Comparison of ENCODE assay signal across 20 cellular contexts in genomic region chr3:64072111-64072510, GRCh38. TPM values are rescaled to one million over a fixed set of nuclear protein-coding genes. Genes with fewer than 3 reads are reported as not detected.
DNase-seq lines count a peak whose midpoint lies in the region; ATAC-seq, FAIRE-seq and TF ChIP-seq lines count a peak whose summit lies in the region.
"Had no signal": no experiment of that assay in that cellular context is flagged by ENCODE, and none has a peak within 500 bp of the region (broad histone marks: within the 10 kb centered on the region; RNA-seq: fewer than 3 reads in every experiment).

No MANE protein-coding gene starts in this region.

- H3K4me3 ChIP-seq in A549 (no peak overlapping the region), H1 (ENCODE audit: extremely low read depth in 1 of 4, insufficient read depth in 2 of 4, low read depth in 3 of 4, low read length in 4 of 4) (no peak overlapping the region), A673 (ENCODE audit: low read depth, low read length, poor library complexity, severe bottlenecking) (no peak overlapping the region)

- CTCF ChIA-PET in A549 (lab: Yijun Ruan, JAX) (no interaction called here), H1 (lab: Charles Lee; ENCODE audit: partially characterized antibody) (no interaction called here), A673 (lab: Charles Lee) (no interaction called here), GM10248 (lab: Yijun Ruan, JAX) (no interaction called here)

- no peak overlapping the region for H2BK5ac ChIP-seq in H1 (ENCODE audit: low read depth, low read length)

- H3K36me3 ChIP-seq in H1 (ENCODE audit: control insufficient read depth in 2 of 4, insufficient read depth in 4 of 4, low read length in 3 of 4) (no peaks in the 10 kb centered on the region), A673 (ENCODE audit: insufficient read depth, low read length, poor library complexity, severe bottlenecking) (no peaks in the 10 kb centered on the region)

- no peak for ATAC-seq in A549
- ATAC-seq: CD8-positive, alpha-beta T cell had no signal

- H3K9me3 ChIP-seq in A549 (no peaks in the 10 kb centered on the region), H1 (ENCODE audit: insufficient read depth in 2 of 2, low read depth in 1 of 2, low read length in 1 of 2) (no peaks in the 10 kb centered on the region), A673 (ENCODE audit: low read depth, low read length, poor library complexity, severe bottlenecking) (no peaks in the 10 kb centered on the region)
- H3K9me3 ChIP-seq: SK-N-SH had no signal

- no peaks in the 10 kb centered on the region for H3K27me3 Mint-ChIP-seq in neural crest cell (ENCODE audit: low read depth)

- H3K79me2 ChIP-seq in H1 (ENCODE audit: control insufficient read depth in 1 of 2, insufficient read depth in 2 of 2, low read length in 2 of 2): no peaks in the 10 kb centered on the region

- H2BK12ac ChIP-seq in H1 (ENCODE audit: low read depth, low read length): no peak overlapping the region

- peak overlapping the region; percentile 10 for H3K27ac Mint-ChIP-seq in neural crest cell (ENCODE audit: unreplicated experiment)
- H3K27ac Mint-ChIP-seq: CD8-positive, alpha-beta T cell had no signal

- BruUV-seq in A673 (replicated peaks; lab: Mats Ljungman, UMichigan): no TSS peak

- no peak overlapping the region for H3K14ac ChIP-seq in H1 (ENCODE audit: insufficient read length)

- H2BK20ac ChIP-seq in H1 (ENCODE audit: low read length): no peak overlapping the region

- no peak overlapping the region for H4K5ac ChIP-seq in H1 (ENCODE audit: insufficient read length, low read depth, low read length)

- H2BK15ac ChIP-seq in H1 (ENCODE audit: low read length): peak overlapping the region; percentile 77; the same call in 1 of the 2 replicates

- no peak for FAIRE-seq in A549 (lab: Jason Lieb, UNC)
- peak; percentile 28 for FAIRE-seq in H1 (lab: Jason Lieb, UNC)
- FAIRE-seq: GM19239 had no signal

- H3K4ac ChIP-seq in H1 (replicated peaks; ENCODE audit: insufficient read length, low read depth, low read length): no peak overlapping the region

- WGBS in A549 (ENCODE audit: missing lambda C conversion rate): 94% methylated on average over 2 of the region's 2 CpGs
- WGBS in H1 (ENCODE audit: extremely low coverage in 1 of 2, insufficient coverage in 1 of 2, insufficient read length in 1 of 2, insufficient replicate concordance in 2 of 2, low coverage in 1 of 2, low lambda C conversion rate in 2 of 2, missing lambda C conversion rate in 1 of 2), 2 experiments: 100% methylated on average over 2 of the region's 2 CpGs; no CpG with 5 or more reads in 1 of the 2 experiments

- H3K18ac ChIP-seq in H1 (ENCODE audit: extremely low read depth, low read length): no peak overlapping the region

- no peak overlapping the region for H3K4me3 Mint-ChIP-seq in neural crest cell
- H3K4me3 Mint-ChIP-seq: CD8-positive, alpha-beta T cell had no signal

- H4K91ac ChIP-seq in H1 (replicated peaks; ENCODE audit: insufficient read length, low read length): no peak overlapping the region

- POLR2A ChIA-PET in A549 (lab: Yijun Ruan, JAX): no interaction called here
- POLR2A ChIA-PET in H1 (lab: Charles Lee; ENCODE audit: partially characterized antibody): no interaction called here
- POLR2A ChIA-PET in A673 (lab: Charles Lee; ENCODE audit: low non-redundant PET): no interaction called here
- POLR2A ChIA-PET in GM10248 (lab: Yijun Ruan, JAX): no interaction called here

- H3K23ac ChIP-seq in H1 (ENCODE audit: insufficient read length): no peak overlapping the region

- no peaks in the 10 kb centered on the region for H3K79me1 ChIP-seq in H1 (ENCODE audit: low read depth, low read length)

- peaks cover 3% of the 10 kb centered on the region for H3K36me3 Mint-ChIP-seq in neural crest cell (ENCODE audit: low read depth)
- H3K36me3 Mint-ChIP-seq: CD8-positive, alpha-beta T cell had no signal

- no peak overlapping the region for H3K9ac ChIP-seq in H1 (replicated peaks in 1 of 4; ENCODE audit: extremely low read depth in 1 of 4, low read depth in 3 of 4, low read length in 3 of 4)
- H3K9ac ChIP-seq: SK-N-SH had no signal

- peaks cover 27% of the 10 kb centered on the region for H3K4me1 ChIP-seq in A549
- H3K4me1 ChIP-seq in H1 (replicated peaks in 1 of 4; ENCODE audit: control insufficient read depth in 3 of 4, insufficient read depth in 4 of 4, low read length in 3 of 4): no peaks in the 10 kb centered on the region
- no peaks in the 10 kb centered on the region for H3K4me1 ChIP-seq in A673 (ENCODE audit: insufficient read depth, low read length, poor library complexity, severe bottlenecking)

- H2AFZ ChIP-seq in H1 (ENCODE audit: low read length): no peak overlapping the region

- H3K4me1 Mint-ChIP-seq in neural crest cell: peaks cover 16% of the 10 kb centered on the region

- no peak for TF ChIP-seq RAD21 in A549 (conservative IDR thresholded peaks at IDR 0.05 in 1 of 2, IDR thresholded peaks at IDR 0.05 in 1 of 2)
- no peak for TF ChIP-seq RAD21 in H1 (IDR thresholded peaks at IDR 0.05 in 1 of 2, conservative IDR thresholded peaks at IDR 0.05 in 1 of 2; ENCODE audit: low read depth in 2 of 2, low read length in 2 of 2)

- peak overlapping the region; percentile 25; the same call in 1 of the 2 replicates for H2AK5ac ChIP-seq in H1 (ENCODE audit: low read depth, low read length)

- no peak for TF ChIP-seq EP300 in A549 (IDR thresholded peaks at IDR 0.05)
- TF ChIP-seq EP300 in H1 (IDR thresholded peaks at IDR 0.05; ENCODE audit: borderline replicate concordance in 1 of 2, low read depth in 2 of 2, low read length in 2 of 2): no peak

- H4K8ac ChIP-seq in H1 (ENCODE audit: extremely low read depth, insufficient read depth, low read length): no peak overlapping the region

- no peak overlapping the region for H2BK120ac ChIP-seq in H1 (replicated peaks; ENCODE audit: low read depth, low read length)

- H3K27ac ChIP-seq in A549: peak overlapping the region; percentile 27 to 80; a peak in 5 of 6 replicates
- H3K27ac ChIP-seq in H1 (ENCODE audit: low read depth, low read length): no peak overlapping the region
- H3K27ac ChIP-seq in A673 (ENCODE audit: low read depth, low read length, poor library complexity, severe bottlenecking): no peak overlapping the region

- no peaks in the 10 kb centered on the region for H3K27me3 ChIP-seq in H1 (replicated peaks in 1 of 4; ENCODE audit: control insufficient read depth in 3 of 4, extremely low read depth in 1 of 4, insufficient read depth in 3 of 4, low read length in 3 of 4)
- H3K27me3 ChIP-seq in A673 (replicated peaks; ENCODE audit: insufficient read depth, low read depth, low read length, poor library complexity): no peaks in the 10 kb centered on the region

- TF ChIP-seq CTCF in A549 (IDR thresholded peaks at IDR 0.05): no peak
- TF ChIP-seq CTCF in H1 (IDR thresholded peaks at IDR 0.05; ENCODE audit: control extremely low read depth in 1 of 3, insufficient read depth in 1 of 3, low read depth in 1 of 3, low read length in 3 of 3): no peak
- no peak for TF ChIP-seq CTCF in neural crest cell (conservative IDR thresholded peaks at IDR 0.05)
- TF ChIP-seq CTCF in A673 (conservative IDR thresholded peaks at IDR 0.05; ENCODE audit: low read depth, low read length): no peak
- no peak for TF ChIP-seq CTCF in GM10248 (IDR thresholded peaks at IDR 0.05; ENCODE audit: control extremely low read depth, extremely low read depth, low read depth, missing control alignments)

- H3K9me3 Mint-ChIP-seq in neural crest cell: peaks cover 7% of the 10 kb centered on the region
- H3K9me3 Mint-ChIP-seq: CD8-positive, alpha-beta T cell had no signal

- no peaks in the 10 kb centered on the region for H4K20me1 ChIP-seq in H1 (replicated peaks in 1 of 2; ENCODE audit: control insufficient read depth in 1 of 2, insufficient read depth in 2 of 2, low read length in 2 of 2)

- DNase-seq in A549 (ENCODE audit: low read depth in 1 of 2, low spot score in 1 of 2): no peak
- DNase-seq in Ammon's horn (ENCODE audit: low spot score): peak; percentile 46
- DNase-seq in H1 (ENCODE audit: low read depth in 1 of 2, low spot score in 2 of 2): no peak
- DNase-seq in neural crest cell (ENCODE audit: low read depth, low spot score): no peak
- no peak for DNase-seq in A673 (ENCODE audit: low spot score)
- DNase-seq in DMS53 treated with DMSO at 0.1 percent for 48 hours (lab: John Stamatoyannopoulos, UW; ENCODE audit: unreplicated experiment): no peak
- no peak for DNase-seq in GM10248 (ENCODE audit: extremely low spot score)
- DNase-seq in NOMO-1 treated with DMSO at 0.1 percent for 48 hours (lab: John Stamatoyannopoulos, UW; ENCODE audit: unreplicated experiment): no peak
- DNase-seq: CD8-positive, alpha-beta T cell; GDM1; KG1; NCI-H1092 treated with DMSO at 0.1 percent for 48 hours; NCI-H1436 treated with DMSO at 0.1 percent for 48 hours; NCI-H1930; NCI-H446; NCI-H526; OCI-M1; SHP77; SK-N-SH had no signal

- no peak for TF ChIP-seq POLR2A in A549 (IDR thresholded peaks at IDR 0.05; ENCODE audit: low read length)
- no peak for TF ChIP-seq POLR2A in H1 (IDR thresholded peaks at IDR 0.05; ENCODE audit: control extremely low read depth in 1 of 2, low read depth in 2 of 2, low read length in 2 of 2)

- H3K4me2 ChIP-seq in A549: no peak overlapping the region
- H3K4me2 ChIP-seq in H1 (ENCODE audit: insufficient read depth in 1 of 2, low read depth in 2 of 2, low read length in 2 of 2): no peak overlapping the region
- H3K4me2 ChIP-seq: SK-N-SH had no signal

- H3K56ac ChIP-seq in H1 (replicated peaks; ENCODE audit: insufficient read length, low read depth, low read length): no peak overlapping the region

- H3K23me2 ChIP-seq in H1 (ENCODE audit: low read depth, low read length): no peaks in the 10 kb centered on the region; the same call in 1 of the 2 replicates

- intact Hi-C loops in A673 (cut with micrococcal nuclease; ENCODE audit: unreplicated experiment): no loop called here

TF ChIP-seq in H1, 55 proteins besides CTCF, POLR2A, EP300 and RAD21 (continues in another document):
- TF ChIP-seq RXRA (IDR thresholded peaks at IDR 0.05; ENCODE audit: insufficient read depth, low read depth, low read length): no peak

RNA-seq across cellular contexts. Expression of gene PSMD6, which starts 48.8 kb away (rescaled TPM):
- polyA plus RNA-seq in A549 (2011; rRNA removed) (53.8 and 76.8 TPM in 2 replicates), A549 (2017; fragmentation: RNase III; extraction: RNeasy Plus Mini Kit Qiagen cat#74134 plus additional on column Dnase treatment) (117 to 121 TPM (median 120 TPM) in 3 replicates), H1 (2011; rRNA removed) (31.9 and 43.7 TPM in 2 replicates)
- polyA plus RNA-seq in A549 (2012; cell fraction: cytosol; rRNA removed): 70.4 and 74.2 TPM in 2 replicates
- 43.2 and 51.1 TPM in 2 replicates for polyA plus RNA-seq in A549 (2012; cell fraction: nucleus; rRNA removed)
- polyA minus RNA-seq in A549 (2011; rRNA and poly(A)+ RNA removed): 20.3 and 20.7 TPM in 2 replicates
- total RNA-seq in H1 (2021; fragmentation: NEBNext Ultra II Directional; extraction: Animal tissue kit (Norgen Biotek cat#: 25700)): 99.6 and 104 TPM in 2 replicates
- 64.1 TPM for polyA plus RNA-seq in H1 (2011; cell fraction: cytosol; rRNA removed)
- polyA plus RNA-seq in H1 (2011; cell fraction: nucleus; rRNA removed): 39.6 TPM
- polyA plus RNA-seq in H1 (2012, experiment 1 of 2): 91.1 to 107 TPM (median 94.8 TPM) in 4 replicates
- 14.2 TPM for polyA plus RNA-seq in H1 (2012, experiment 2 of 2)
- polyA plus RNA-seq in H1 (2013, experiment 1 of 2): 105 TPM
- 106 TPM for polyA plus RNA-seq in H1 (2013, experiment 2 of 2)
- polyA minus RNA-seq in H1 (2011; rRNA and poly(A)+ RNA removed): 30.3 and 32.6 TPM in 2 replicates
- 36.3 TPM for polyA minus RNA-seq in H1 (2011; cell fraction: cytosol; rRNA and poly(A)+ RNA removed)
- polyA minus RNA-seq in H1 (2011; cell fraction: nucleus; rRNA and poly(A)+ RNA removed): 61.2 TPM
- total RNA-seq in neural crest cell (103 and 104 TPM in 2 replicates), A673 (2021) (65.3 and 66.5 TPM in 2 replicates)

Comparison
In these comparisons a context has a peak if more than half of its experiments do, and no peak if none do; other contexts are left out.
1. H3K27ac ChIP-seq: peak in A549 (2 of 2); none in H1 (single experiment) and A673 (single experiment).